ENCODE assay signal across 10 cellular contexts in genomic region chr19:15304140-15304705, GRCh38. TPM values are rescaled to one million over a fixed set of nuclear protein-coding genes. Genes with fewer than 3 reads are reported as not detected.
DNase-seq lines count a peak whose midpoint lies in the region; ATAC-seq and TF ChIP-seq lines count a peak whose summit lies in the region.
"Had no signal": no experiment of that assay in that cellular context is flagged by ENCODE, and none has a peak within 500 bp of the region (broad histone marks: within the 10 kb centered on the region; RNA-seq: fewer than 3 reads in every experiment).

No MANE protein-coding gene starts in this region.

- TF ChIP-seq POLR2A in esophagus muscularis mucosa (IDR thresholded peaks at IDR 0.05; ENCODE audit: low read depth) = no peak

- no peak overlapping the region for H3K9ac ChIP-seq in skeletal muscle satellite cell (ENCODE audit: low read depth, low read length)

- H3K9me3 ChIP-seq in esophagus muscularis mucosa (no peaks in the 10 kb centered on the region), skeletal muscle satellite cell (replicated peaks; ENCODE audit: low read length) (no peaks in the 10 kb centered on the region)

- H3K4me3 ChIP-seq in esophagus muscularis mucosa (no peak overlapping the region), skeletal muscle satellite cell (ENCODE audit: low read length) (no peak overlapping the region)

- H3K27ac ChIP-seq in esophagus muscularis mucosa (replicated peaks in 1 of 4) = peak overlapping the region; percentile 30 to 68 (median 44)

- DNase-seq in ELR (ENCODE audit: low read depth) = peak; percentile 41
- no peak for DNase-seq in esophagus muscularis mucosa (ENCODE audit: extremely low spot score)
- DNase-seq in GOT3 (lab: John Stamatoyannopoulos, UW) = no peak
- DNase-seq: mesendoderm, NCI-H1092 had no signal

- H3K36me3 ChIP-seq in esophagus muscularis mucosa (no peaks in the 10 kb centered on the region), skeletal muscle satellite cell (ENCODE audit: insufficient read depth, low read length) (no peaks in the 10 kb centered on the region)

- 51% methylated on average over 10 of the region's 10 CpGs for WGBS in esophagus muscularis mucosa

- ATAC-seq in SK-N-SH treated with all-trans-retinoic acid at 6 μM for 48 hours (peak; percentile 51), HG03571 (IDR thresholded peaks at IDR 0.05; ENCODE audit: unreplicated experiment) (no peak), HG03139 (IDR thresholded peaks at IDR 0.05; ENCODE audit: unreplicated experiment) (no peak), GM18858 (IDR thresholded peaks at IDR 0.05; ENCODE audit: unreplicated experiment) (no peak)

- peaks cover 82 to 98% (median 92%) of the 10 kb centered on the region in 4 donors for H3K4me1 ChIP-seq in esophagus muscularis mucosa
- H3K4me1 ChIP-seq in skeletal muscle satellite cell (ENCODE audit: control insufficient read depth, insufficient read depth, low read length) = peaks cover 48% of the 10 kb centered on the region

- TF ChIP-seq CTCF in esophagus muscularis mucosa (IDR thresholded peaks at IDR 0.05) = no peak

- no peak for TF ChIP-seq EP300 in esophagus muscularis mucosa (IDR thresholded peaks at IDR 0.05)

- intact Hi-C loops in esophagus muscularis mucosa (cut with DNase I) = no loop called here

- H3K27me3 ChIP-seq in esophagus muscularis mucosa = no peaks in the 10 kb centered on the region
- no peaks in the 10 kb centered on the region for H3K27me3 ChIP-seq in skeletal muscle satellite cell (ENCODE audit: control insufficient read depth, insufficient read depth, low read length)

- peak overlapping the region; percentile 31 for H3K4me2 ChIP-seq in skeletal muscle satellite cell (ENCODE audit: low read length)

TF ChIP-seq in SK-N-SH treated with all-trans-retinoic acid at 6 μM for 48 hours, 23 proteins besides CTCF, POLR2A, EP300 and RAD21:
- no peak for TF ChIP-seq BACH2 (CRISPR knock-in tag; IDR thresholded peaks at IDR 0.05; ENCODE audit: borderline replicate concordance)
- TF ChIP-seq ZNF8 (CRISPR knock-in tag; IDR thresholded peaks at IDR 0.05) = no peak
- TF ChIP-seq ZNF565 (CRISPR knock-in tag; conservative IDR thresholded peaks at IDR 0.05; ENCODE audit: low read depth) = no peak
- TF ChIP-seq, protein P1, sequence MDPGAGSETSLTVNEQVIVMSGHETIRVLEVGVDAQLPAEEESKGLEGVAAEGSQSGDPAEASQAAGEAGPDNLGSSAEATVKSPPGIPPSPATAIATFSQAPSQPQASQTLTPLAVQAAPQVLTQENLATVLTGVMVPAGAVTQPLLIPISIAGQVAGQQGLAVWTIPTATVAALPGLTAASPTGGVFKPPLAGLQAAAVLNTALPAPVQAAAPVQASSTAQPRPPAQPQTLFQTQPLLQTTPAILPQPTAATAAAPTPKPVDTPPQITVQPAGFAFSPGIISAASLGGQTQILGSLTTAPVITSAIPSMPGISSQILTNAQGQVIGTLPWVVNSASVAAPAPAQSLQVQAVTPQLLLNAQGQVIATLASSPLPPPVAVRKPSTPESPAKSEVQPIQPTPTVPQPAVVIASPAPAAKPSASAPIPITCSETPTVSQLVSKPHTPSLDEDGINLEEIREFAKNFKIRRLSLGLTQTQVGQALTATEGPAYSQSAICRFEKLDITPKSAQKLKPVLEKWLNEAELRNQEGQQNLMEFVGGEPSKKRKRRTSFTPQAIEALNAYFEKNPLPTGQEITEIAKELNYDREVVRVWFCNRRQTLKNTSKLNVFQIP (CRISPR knock-in tag; IDR thresholded peaks at IDR 0.05; ENCODE audit: borderline replicate concordance, low read depth) = no peak
- TF ChIP-seq ZNF70 (CRISPR knock-in tag; IDR thresholded peaks at IDR 0.05) = no peak
- no peak for TF ChIP-seq ARNTL (CRISPR knock-in tag; IDR thresholded peaks at IDR 0.05; ENCODE audit: borderline replicate concordance, low read depth)
- TF ChIP-seq SNAI2 (CRISPR knock-in tag; IDR thresholded peaks at IDR 0.05) = no peak

RNA-seq across cellular contexts. Expression of gene BRD4, which starts 28.1 kb away (rescaled TPM):
- 10 to 100 TPM; 34.1 to 48.1 (median 37.5) TPM for total RNA-seq in esophagus muscularis mucosa
- total RNA-seq in skeletal muscle satellite cell (2012; rRNA removed) = 13.8 and 20.0 TPM in 2 replicates
